Comparison of ENCODE assay signal across 8 cellular contexts in genomic region chr16:29265255-29265853, GRCh38.
DNase-seq lines count a peak whose midpoint lies in the region; ATAC-seq, FAIRE-seq and TF ChIP-seq lines count a peak whose summit lies in the region.
"Not testable (repeated sequence)": the region's sequence is repeated elsewhere in the genome, so short reads cannot be mapped to it uniquely, and the experiment has no call there.

No MANE protein-coding gene starts in this region.

- not testable (repeated sequence) for H3K9ac ChIP-seq in adipocyte (ENCODE audit: low read length)

- TF ChIP-seq CTCF in esophagus muscularis mucosa (IDR thresholded peaks at IDR 0.05), result not testable (repeated sequence)

- H3K27ac ChIP-seq in SJSA1, result peak overlapping the region; percentile 56; the same call in 1 of the 2 replicates
- H3K27ac ChIP-seq in esophagus muscularis mucosa (replicated peaks in 1 of 4), result peak overlapping the region; percentile 76 to 79 (median 78)

- H3K27me3 ChIP-seq in SJSA1 (replicated peaks); adipocyte (replicated peaks; ENCODE audit: control insufficient read depth, insufficient read depth, low read length); esophagus muscularis mucosa: not testable (repeated sequence)

- H3K4me3 ChIP-seq in SJSA1; adipocyte (ENCODE audit: low read length); esophagus muscularis mucosa: not testable (repeated sequence)

- in situ Hi-C loops in KBM-7 (cut with MboI; ENCODE audit: low pct_unique_long_range_greater_than_20kb, low sequenced_read_pairs), result not testable (repeated sequence)

- H3K4me1 ChIP-seq in SJSA1 (replicated peaks), result peaks cover 52% of the 10 kb centered on the region
- H3K4me1 ChIP-seq in adipocyte (ENCODE audit: control insufficient read depth, insufficient read depth, low read length), result peaks cover 38% of the 10 kb centered on the region
- H3K4me1 ChIP-seq in esophagus muscularis mucosa, result peaks cover 35 to 80% (median 58%) of the 10 kb centered on the region in 4 donors

- TF ChIP-seq EP300 in esophagus muscularis mucosa (IDR thresholded peaks at IDR 0.05), result not testable (repeated sequence)

- not testable (repeated sequence) for H3K36me3 ChIP-seq in SJSA1; adipocyte (ENCODE audit: control insufficient read depth, insufficient read depth, low read length, severe bottlenecking); esophagus muscularis mucosa

- 27% methylated on average over 7 of the region's 9 CpGs for WGBS in esophagus muscularis mucosa

- not testable (repeated sequence) for TF ChIP-seq POLR2A in esophagus muscularis mucosa (IDR thresholded peaks at IDR 0.05; ENCODE audit: low read depth)

- not testable (repeated sequence) for H3K9me3 ChIP-seq in SJSA1 (replicated peaks); adipocyte (ENCODE audit: control insufficient read depth, low read length); esophagus muscularis mucosa

- intact Hi-C loops in esophagus muscularis mucosa (cut with DNase I); sciatic nerve (cut with DNase I): not testable (repeated sequence)

- ATAC-seq in sciatic nerve, result peak; percentile 87

- DNase-seq in KBM-7, result peak; percentile 45
- DNase-seq in SJSA1 (ENCODE audit: low read depth in 1 of 2, low spot score in 2 of 2), result peak; percentile 91 to 98
- peak; percentile 92 for DNase-seq in adipocyte (ENCODE audit: low read depth)
- peak; percentile 96 for DNase-seq in esophagus muscularis mucosa (ENCODE audit: extremely low spot score)
- peak; percentile 63 for DNase-seq in left kidney (ENCODE audit: low read depth, low spot score)
- peak; percentile 93 for DNase-seq in sciatic nerve (ENCODE audit: low spot score)
- peak; percentile 18 for DNase-seq in urothelium cell line (ENCODE audit: low spot score)

- FAIRE-seq in G401.6 (lab: Jason Lieb, UNC) (peak; percentile 19), urothelium cell line (lab: Jason Lieb, UNC) (peak; percentile 75)

Comparison
In these comparisons a context has a peak if more than half of its experiments do, and no peak if none do; other contexts are left out.
1. DNase-seq: peak in every context shown above with its lines; median percentile 96 in esophagus muscularis mucosa; 94 in SJSA1; 93 in sciatic nerve; 92 in adipocyte; 63 in left kidney; 45 in KBM-7; 18 in urothelium cell line.